In the genomic region with DNA sequence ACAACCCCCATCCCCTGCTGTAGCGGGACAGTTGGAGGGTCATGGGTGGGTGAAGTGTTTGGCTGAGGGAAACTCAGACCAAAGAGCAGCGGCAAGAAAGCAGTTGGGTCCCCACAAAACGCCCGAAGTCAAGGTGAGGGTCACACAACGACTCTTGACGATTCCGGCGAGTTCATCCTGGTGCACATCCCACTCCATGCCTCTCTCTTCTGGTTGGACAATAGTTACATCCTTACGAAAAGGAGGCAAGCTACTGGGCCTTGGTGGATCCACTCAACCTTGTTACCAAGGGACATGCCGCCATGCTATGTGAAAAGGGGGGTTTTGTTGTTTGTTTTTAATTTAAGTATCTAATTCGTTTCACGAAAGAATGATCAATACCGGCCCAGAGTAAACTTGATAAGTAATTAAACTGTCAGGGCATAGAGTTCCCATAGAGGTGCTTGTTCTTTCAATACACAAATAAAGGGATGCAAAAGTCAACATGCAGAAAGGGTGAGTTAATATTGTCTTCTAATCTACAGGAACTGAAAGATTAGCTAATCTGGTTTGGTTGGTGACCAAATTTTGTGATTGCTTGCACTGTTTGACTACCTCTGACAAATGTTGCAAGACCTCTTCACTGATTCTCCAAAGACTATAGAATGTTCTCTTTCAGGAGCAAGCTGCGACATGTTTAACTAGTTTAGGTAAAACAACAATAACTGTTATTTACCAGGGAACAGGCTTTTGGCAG, we compare ENCODE assay signal across 8 cellular contexts. TPM values are rescaled to one million over a fixed set of nuclear protein-coding genes. Genes with fewer than 3 reads are reported as not detected.
DNase-seq lines count a peak whose midpoint lies in the region; ATAC-seq, FAIRE-seq and TF ChIP-seq lines count a peak whose summit lies in the region.

No MANE protein-coding gene starts in this region.

- H3K27me3 Mint-ChIP-seq in activated T-helper 17 cell treated with anti-CD3 and anti-CD28 coated beads, Interleukin-2, amount 50 U/mL, for 72 hours, result no peaks in the 10 kb centered on the region

- H3K36me3 Mint-ChIP-seq in activated T-helper 17 cell treated with anti-CD3 and anti-CD28 coated beads, Interleukin-2, amount 50 U/mL, for 72 hours (ENCODE audit: low read depth), result peaks cover 53% of the 10 kb centered on the region

- H3K4me3 ChIP-seq in LNCaP clone FGC (ENCODE audit: low read depth, low read length) (peak overlapping the region; percentile 83), pancreas (peak overlapping the region; percentile 39 to 94 (median 77))

- peaks cover 0 to 2% (median 0%) of the 10 kb centered on the region in 3 donors for H3K36me3 ChIP-seq in pancreas

- no peaks in the 10 kb centered on the region for H3K9me3 ChIP-seq in pancreas

- intact Hi-C loops in pancreas (cut with DNase I), result no loop called here

- peak overlapping the region; percentile 64 to 94 (median 92) for H3K27ac ChIP-seq in pancreas

- peak overlapping the region; percentile 99 for H3K27ac Mint-ChIP-seq in activated T-helper 17 cell treated with anti-CD3 and anti-CD28 coated beads, Interleukin-2, amount 50 U/mL, for 72 hours

- no peak for ATAC-seq in activated T-helper 17 cell treated with anti-CD3 and anti-CD28 coated beads, Interleukin-2, amount 50 U/mL, for 72 hours (replicated peaks)
- ATAC-seq in pancreas, result peak; percentile 12 to 36 (median 26)
- no peak for ATAC-seq in HG02623 (IDR thresholded peaks at IDR 0.05; ENCODE audit: unreplicated experiment)
- ATAC-seq in HG03175 (IDR thresholded peaks at IDR 0.05; ENCODE audit: unreplicated experiment), result no peak

- TF ChIP-seq CTCF in LNCaP clone FGC (IDR thresholded peaks at IDR 0.05; ENCODE audit: control insufficient read depth, extremely low read depth, insufficient read depth), result no peak
- no peak for TF ChIP-seq CTCF in pancreas (IDR thresholded peaks at IDR 0.05)

- FAIRE-seq in pancreas (lab: Jason Lieb, UNC), result no peak

- H3K4me1 Mint-ChIP-seq in activated T-helper 17 cell treated with anti-CD3 and anti-CD28 coated beads, Interleukin-2, amount 50 U/mL, for 72 hours, result peaks cover 15% of the 10 kb centered on the region

- peaks cover 4% of the 10 kb centered on the region for H3K9me3 Mint-ChIP-seq in activated T-helper 17 cell treated with anti-CD3 and anti-CD28 coated beads, Interleukin-2, amount 50 U/mL, for 72 hours

- DNase-seq in GM03348 (ENCODE audit: low spot score) (peak; percentile 7), LNCaP clone FGC (ENCODE audit: low read depth) (peak; percentile 74), glomerular visceral epithelial cell (ENCODE audit: extremely low spot score) (peak; percentile 53), pancreas (peak in 1 of 6 donors; percentile 13), ecto neural progenitor cell (ENCODE audit: low spot score) (no peak)

- H3K4me3 Mint-ChIP-seq in activated T-helper 17 cell treated with anti-CD3 and anti-CD28 coated beads, Interleukin-2, amount 50 U/mL, for 72 hours, result peak overlapping the region; percentile 99

- no peaks in the 10 kb centered on the region for H3K27me3 ChIP-seq in pancreas

- 7% methylated on average over 14 of the region's 14 CpGs for WGBS in pancreas, 2 donors

- H3K4me1 ChIP-seq in pancreas, result peaks cover 6 to 28% (median 25%) of the 10 kb centered on the region in 3 donors

RNA-seq across cellular contexts. Expression of gene SMIM15, which starts 0.7 kb away (rescaled TPM):
- total RNA-seq in activated T-helper 17 cell treated with anti-CD3 and anti-CD28 coated beads, Interleukin-2, amount 50 U/mL, for 72 hours, result 10 to 100 TPM; 50.6 to 72.0 TPM
- 10 to 100 TPM; 20.6 to 36.4 (median 26.3) TPM for total RNA-seq in pancreas
- 10 to 100 TPM; 14.4 to 16.2 TPM for polyA plus RNA-seq in pancreas

Comparison
In these comparisons a context has a peak if more than half of its experiments do, and no peak if none do; other contexts are left out.
1. ATAC-seq: peak in pancreas (4 of 4); none in activated T-helper 17 cell treated with anti-CD3 and anti-CD28 coated beads, Interleukin-2, amount 50 U/mL, for 72 hours (single experiment), HG02623 (single experiment) and HG03175 (single experiment).